8 cellular contexts compared by ENCODE assay signal in the genomic region with DNA sequence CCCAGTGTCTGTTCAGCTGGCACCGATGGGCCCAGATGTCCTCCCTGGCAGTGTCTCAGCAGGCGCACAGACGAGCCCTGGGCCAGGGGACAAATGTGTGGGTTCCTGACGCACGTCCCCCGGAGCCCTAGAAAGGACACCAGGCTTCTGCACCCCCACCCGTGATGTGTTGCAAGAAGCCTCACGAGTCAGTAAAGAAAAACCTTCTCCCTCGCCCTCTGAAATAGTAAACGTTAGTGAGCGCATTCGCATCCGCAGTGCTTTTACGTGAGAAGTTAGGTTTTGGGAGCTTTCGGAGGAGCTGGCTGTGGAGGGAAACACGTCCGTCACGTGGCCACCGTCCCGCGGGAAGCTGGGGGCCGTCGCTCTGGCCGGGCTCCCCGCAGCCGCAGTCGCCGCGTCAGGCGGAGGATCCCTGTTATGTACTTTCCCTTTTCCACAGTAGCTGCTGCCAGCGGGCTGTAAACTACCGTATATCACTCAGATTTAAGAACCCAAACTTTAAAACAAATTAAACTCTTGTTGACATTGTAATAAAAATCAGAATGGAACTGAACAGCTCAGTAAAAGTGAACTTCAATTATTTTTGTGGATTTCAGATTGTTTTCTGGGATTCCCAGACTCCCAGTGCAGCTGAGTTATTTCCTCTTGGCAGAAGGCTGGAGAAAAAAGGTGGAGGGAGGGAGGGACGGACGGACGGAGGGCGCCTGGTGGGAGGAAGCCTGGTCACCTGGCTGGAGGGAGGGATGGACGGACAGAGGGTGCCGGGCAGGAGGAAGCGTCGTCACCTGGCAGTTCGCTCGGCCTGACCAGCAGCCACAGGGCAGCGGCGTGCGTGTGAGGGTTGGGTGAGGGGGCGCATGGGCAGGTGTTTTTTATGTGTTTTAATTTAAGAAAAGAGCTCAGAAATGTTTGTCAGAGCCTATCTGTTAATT.
A peak's percentile ranks its signal among the peaks of the same experiment; 100 is the strongest.
DNase-seq lines count a peak whose midpoint lies in the region; ATAC-seq lines count a peak whose summit lies in the region.

No MANE protein-coding gene starts in this region.

- no peaks in the 10 kb centered on the region for H3K9me3 Mint-ChIP-seq in activated T-cell treated with anti-CD3 and anti-CD28 coated beads, Interleukin-2, amount 50 U/mL, for 72 hours

- H3K4me3 Mint-ChIP-seq in activated T-cell treated with anti-CD3 and anti-CD28 coated beads, Interleukin-2, amount 50 U/mL, for 72 hours: peak overlapping the region; percentile 58 to 76

- peaks cover 56% of the 10 kb centered on the region for H3K4me1 Mint-ChIP-seq in activated T-cell treated with anti-CD3 and anti-CD28 coated beads, Interleukin-2, amount 50 U/mL, for 72 hours (ENCODE audit: low read depth)

- ATAC-seq in activated T-cell treated with anti-CD3 and anti-CD28 coated beads, Interleukin-2, amount 50 U/mL, for 72 hours (replicated peaks in 1 of 2): peak in 1 of 2 donors; percentile 30

- H3K36me3 Mint-ChIP-seq in activated T-cell treated with anti-CD3 and anti-CD28 coated beads, Interleukin-2, amount 50 U/mL, for 72 hours (ENCODE audit: insufficient read depth in 2 of 2): peaks cover 6 to 21% of the 10 kb centered on the region in 2 donors

- no peaks in the 10 kb centered on the region for H3K27me3 Mint-ChIP-seq in activated T-cell treated with anti-CD3 and anti-CD28 coated beads, Interleukin-2, amount 50 U/mL, for 72 hours (ENCODE audit: low read depth)

- peak; percentile 32 for DNase-seq in activated CD4-positive, CD25-positive, alpha-beta regulatory T cell treated with anti-CD3 and anti-CD28 coated beads, Interleukin-2, amount 50 U/mL, for 72 hours
- DNase-seq in activated CD4-positive, CD25-positive, alpha-beta regulatory T cell (lab: John Stamatoyannopoulos, UW): no peak
- DNase-seq in activated T-cell treated with anti-CD3 and anti-CD28 coated beads, Interleukin-2, amount 50 U/mL, for 72 hours: no peak
- DNase-seq in germinal center (ENCODE audit: low spot score) (peak; percentile 32), nucleus accumbens (lab: John Stamatoyannopoulos, UW) (peak in 49 of 56 donors; percentile 15 to 83 (median 61)), NCI-H82 treated with DMSO at 0.1 percent for 48 hours (lab: John Stamatoyannopoulos, UW; ENCODE audit: unreplicated experiment) (no peak), NCI-H128 (lab: John Stamatoyannopoulos, UW; ENCODE audit: unreplicated experiment) (no peak), NCI-H1436 treated with DMSO at 0.1 percent for 48 hours (lab: John Stamatoyannopoulos, UW) (no peak)

- H3K27ac Mint-ChIP-seq in activated T-cell treated with anti-CD3 and anti-CD28 coated beads, Interleukin-2, amount 50 U/mL, for 72 hours: peak overlapping the region; percentile 80

Comparison
In these comparisons a context has a peak if more than half of its experiments do, and no peak if none do; other contexts are left out.
1. DNase-seq: peak in activated CD4-positive, CD25-positive, alpha-beta regulatory T cell treated with anti-CD3 and anti-CD28 coated beads, Interleukin-2, amount 50 U/mL, for 72 hours (single experiment), germinal center (single experiment) and nucleus accumbens (49 of 56); none in activated CD4-positive, CD25-positive, alpha-beta regulatory T cell (0 of 4), activated T-cell treated with anti-CD3 and anti-CD28 coated beads, Interleukin-2, amount 50 U/mL, for 72 hours (0 of 2), NCI-H82 treated with DMSO at 0.1 percent for 48 hours (single experiment), NCI-H128 (single experiment) and NCI-H1436 treated with DMSO at 0.1 percent for 48 hours (single experiment).